Comparison of ENCODE assay signal across 20 cellular contexts in the genomic region with DNA sequence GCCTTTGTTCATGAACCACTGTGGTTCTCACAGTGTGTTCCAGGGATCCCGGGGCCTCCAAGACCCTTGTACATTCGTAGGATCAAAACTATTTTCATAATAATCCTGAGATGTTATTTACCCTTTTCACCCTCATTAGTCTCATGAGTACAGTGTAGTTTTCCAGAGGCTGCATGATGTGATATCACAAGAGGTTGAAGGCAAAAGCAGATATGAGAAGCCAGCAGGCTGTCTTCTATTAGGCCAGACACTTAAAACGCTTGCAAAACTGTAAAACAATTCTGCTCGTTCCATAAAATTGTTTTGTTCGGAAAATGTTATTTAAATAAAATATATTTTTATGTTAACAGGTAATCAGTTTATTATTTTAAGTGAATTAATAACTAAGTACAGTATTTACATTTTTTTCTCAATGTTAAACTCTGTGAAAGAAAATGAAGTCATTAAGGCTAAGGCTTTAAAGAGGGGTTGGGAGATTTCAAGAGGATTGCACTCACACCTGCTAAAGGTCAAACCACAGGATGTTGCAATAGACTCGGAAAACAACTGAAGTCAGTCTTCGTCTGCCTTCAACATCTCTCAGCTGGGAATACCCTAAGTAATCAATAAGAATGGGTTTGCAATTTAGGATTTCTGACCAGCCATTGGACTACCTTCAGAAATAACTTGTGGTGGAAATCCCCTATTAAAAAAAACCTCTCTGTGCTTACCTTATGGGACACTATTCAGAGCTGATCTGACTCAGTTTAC.
DNase-seq lines count a peak whose midpoint lies in the region; TF ChIP-seq lines count a peak whose summit lies in the region.
"Had no signal": no experiment of that assay in that cellular context is flagged by ENCODE, and none has a peak within 500 bp of the region (broad histone marks: within the 10 kb centered on the region; RNA-seq: fewer than 3 reads in every experiment).

No MANE protein-coding gene starts in this region.

- H3K9ac ChIP-seq in adipocyte (ENCODE audit: low read length) = no peak overlapping the region
- no peak overlapping the region for H3K9ac ChIP-seq in liver (ENCODE audit: low read depth in 1 of 2, low read length in 2 of 2)

- H3K4me3 ChIP-seq in adipocyte (ENCODE audit: low read length) = no peak overlapping the region
- no peak overlapping the region for H3K4me3 ChIP-seq in liver (ENCODE audit: low read depth in 1 of 3, low read length in 3 of 3)
- H3K4me3 ChIP-seq: gastroesophageal sphincter, testis had no signal

- WGBS in liver = 62% methylated on average over 7 of the region's 7 CpGs

- H3K9me3 ChIP-seq in adipocyte (ENCODE audit: control insufficient read depth, low read length) = no peaks in the 10 kb centered on the region
- no peaks in the 10 kb centered on the region for H3K9me3 ChIP-seq in liver (ENCODE audit: control insufficient read depth in 4 of 4, low read length in 3 of 4)
- H3K9me3 ChIP-seq: gastroesophageal sphincter, neutrophil, testis had no signal

- no peak overlapping the region for H3K27ac ChIP-seq in liver (ENCODE audit: low read depth in 1 of 2, low read length in 2 of 2)
- H3K27ac ChIP-seq: gastroesophageal sphincter, neutrophil, testis had no signal

- TF ChIP-seq CTCF in liver (IDR thresholded peaks at IDR 0.05; ENCODE audit: low read depth, low read length, missing input control) = no peak

- H3K36me3 ChIP-seq in adipocyte (ENCODE audit: control insufficient read depth, insufficient read depth, low read length, severe bottlenecking) = no peaks in the 10 kb centered on the region
- no peaks in the 10 kb centered on the region for H3K36me3 ChIP-seq in liver (ENCODE audit: control insufficient read depth in 4 of 4, insufficient read depth in 3 of 4, low read depth in 1 of 4, low read length in 3 of 4)
- H3K36me3 ChIP-seq: gastroesophageal sphincter, neutrophil had no signal

- peaks cover 5% of the 10 kb centered on the region for H3K27me3 ChIP-seq in adipocyte (replicated peaks; ENCODE audit: control insufficient read depth, insufficient read depth, low read length)
- H3K27me3 ChIP-seq in liver (ENCODE audit: control insufficient read depth in 4 of 4, insufficient read depth in 4 of 4, low read length in 3 of 4) = no peaks in the 10 kb centered on the region
- H3K27me3 ChIP-seq: gastroesophageal sphincter, neutrophil, testis had no signal

- peak; percentile 11 for DNase-seq in A172 (ENCODE audit: low spot score)
- DNase-seq in LoVo (ENCODE audit: low spot score) = peak; percentile 8
- DNase-seq in adipocyte (ENCODE audit: low read depth) = peak; percentile 9
- DNase-seq in HT-29 (ENCODE audit: low spot score) = no peak
- DNase-seq in NCI-H128 (lab: John Stamatoyannopoulos, UW; ENCODE audit: unreplicated experiment) = no peak
- DNase-seq in DMS 273 (lab: John Stamatoyannopoulos, UW; ENCODE audit: unreplicated experiment) = no peak
- no peak for DNase-seq in NOMO-1 treated with dmso at 0.1 percent for 144 hours (lab: John Stamatoyannopoulos, UW; ENCODE audit: unreplicated experiment)
- DNase-seq: activated CD4-positive, alpha-beta T cell treated with anti-CD3 and anti-CD28 coated beads, Interleukin-2, amount 50 U/mL, for 4 hours; activated effector memory CD4-positive, alpha-beta T cell treated with anti-CD3 and anti-CD28 coated beads, Interleukin-2, amount 50 U/mL, for 16 hours; amygdala; caudate nucleus; CD8-positive, alpha-beta memory T cell; KG1; NCI-H1436 treated with DMSO at 0.1 percent for 48 hours; NCI-H226; T-helper 1 cell; testis had no signal

- TF ChIP-seq RAD21 in liver (IDR thresholded peaks at IDR 0.05) = no peak

- H3K4me1 ChIP-seq in adipocyte (ENCODE audit: control insufficient read depth, insufficient read depth, low read length) (peaks cover 14% of the 10 kb centered on the region), liver (ENCODE audit: control insufficient read depth in 4 of 4, insufficient read depth in 4 of 4, low read length in 3 of 4) (peaks cover 2 to 26% (median 21%) of the 10 kb centered on the region in 4 donors)
- H3K4me1 ChIP-seq: gastroesophageal sphincter, testis had no signal

TF ChIP-seq in liver, 16 proteins besides CTCF, POLR2A, EP300 and RAD21:
- TF ChIP-seq EGR1 (IDR thresholded peaks at IDR 0.05; ENCODE audit: low read depth in 2 of 2) (no peak), GABPA (IDR thresholded peaks at IDR 0.05 in 1 of 2, conservative IDR thresholded peaks at IDR 0.05 in 1 of 2) (no peak), FOXA2 (IDR thresholded peaks at IDR 0.05) (no peak), JUND (IDR thresholded peaks at IDR 0.05) (no peak), REST (IDR thresholded peaks at IDR 0.05) (no peak), FOXA1 (IDR thresholded peaks at IDR 0.05) (no peak), HNF4G (IDR thresholded peaks at IDR 0.05) (no peak), NR2F2 (IDR thresholded peaks at IDR 0.05) (peak; percentile 16), SP1 (IDR thresholded peaks at IDR 0.05) (no peak), ZBTB33 (IDR thresholded peaks at IDR 0.05) (no peak), RXRA (IDR thresholded peaks at IDR 0.05) (peak; percentile 3 to 12), YY1 (IDR thresholded peaks at IDR 0.05) (no peak), TAF1 (conservative IDR thresholded peaks at IDR 0.05) (no peak), HNF4A (conservative IDR thresholded peaks at IDR 0.05) (peak; percentile 19 to 32)
- TF ChIP-seq, protein P1, sequence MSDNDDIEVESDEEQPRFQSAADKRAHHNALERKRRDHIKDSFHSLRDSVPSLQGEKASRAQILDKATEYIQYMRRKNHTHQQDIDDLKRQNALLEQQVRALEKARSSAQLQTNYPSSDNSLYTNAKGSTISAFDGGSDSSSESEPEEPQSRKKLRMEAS (IDR thresholded peaks at IDR 0.05) = no peak
- TF ChIP-seq, protein P2, sequence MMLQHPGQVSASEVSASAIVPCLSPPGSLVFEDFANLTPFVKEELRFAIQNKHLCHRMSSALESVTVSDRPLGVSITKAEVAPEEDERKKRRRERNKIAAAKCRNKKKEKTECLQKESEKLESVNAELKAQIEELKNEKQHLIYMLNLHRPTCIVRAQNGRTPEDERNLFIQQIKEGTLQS (IDR thresholded peaks at IDR 0.05) = no peak

Comparison
In these comparisons a context has a peak if more than half of its experiments do, and no peak if none do; other contexts are left out.
1. DNase-seq: peak in A172 (single experiment), LoVo (single experiment) and adipocyte (single experiment); none in HT-29 (single experiment), NCI-H128 (single experiment), DMS 273 (single experiment) and NOMO-1 treated with dmso at 0.1 percent for 144 hours (single experiment).